Comparison of ENCODE assay signal across 8 cellular contexts in genomic region chr2:222753251-222753824, GRCh38.
DNase-seq lines count a peak whose midpoint lies in the region; ATAC-seq, FAIRE-seq and TF ChIP-seq lines count a peak whose summit lies in the region.
"Had no signal": no experiment of that assay in that cellular context is flagged by ENCODE, and none has a peak within 500 bp of the region (broad histone marks: within the 10 kb centered on the region; RNA-seq: fewer than 3 reads in every experiment).

No MANE protein-coding gene starts in this region.

- H3K4me3 ChIP-seq in adipocyte (ENCODE audit: low read length) (no peak overlapping the region), upper lobe of right lung (no peak overlapping the region)

- H3K36me3 ChIP-seq in adipocyte (ENCODE audit: control insufficient read depth, insufficient read depth, low read length, severe bottlenecking) (no peaks in the 10 kb centered on the region), upper lobe of right lung (no peaks in the 10 kb centered on the region)

- H3K9ac ChIP-seq in adipocyte (ENCODE audit: low read length): no peak overlapping the region

- H3K27me3 ChIP-seq in adipocyte (replicated peaks; ENCODE audit: control insufficient read depth, insufficient read depth, low read length) (no peaks in the 10 kb centered on the region), upper lobe of right lung (no peaks in the 10 kb centered on the region)

- intact Hi-C loops in upper lobe of right lung (cut with DNase I): no loop called here

- DNase-seq in NCI-H187 treated with DMSO at 0.1 percent for 48 hours (lab: John Stamatoyannopoulos, UW): peak; percentile 18
- DNase-seq in adipocyte (ENCODE audit: low read depth): peak; percentile 81
- peak; percentile 37 for DNase-seq in iris pigment epithelial cell (ENCODE audit: low read depth)
- no peak for DNase-seq in upper lobe of right lung
- no peak for DNase-seq in GM19239 (ENCODE audit: insufficient read length, low spot score)
- no peak for DNase-seq in activated CD4-positive, alpha-beta memory T cell treated with anti-CD3 and anti-CD28 coated beads, Interleukin-2, amount 10 ng/mL, durations not matched to agents 7 days and 5 days
- DNase-seq in NK-92 treated with Interleukin-12 subunit alpha and Interleukin-12 subunit beta, amount 100 ng/mL, for 24 hours (lab: John Stamatoyannopoulos, UW): no peak
- DNase-seq: stimulated activated CD4-positive, alpha-beta T cell treated with anti-CD3 and anti-CD28 coated beads, Interleukin-2, amount 100 ng/mL, for 48 hours had no signal

- POLR2A ChIA-PET in activated CD4-positive, alpha-beta memory T cell treated with anti-CD3 and anti-CD28 coated beads, Interleukin-2, amount 10 ng/mL, durations not matched to agents 7 days and 5 days (lab: Charles Lee): interaction anchor here (0.7 kb wide), 1 partner anchor 60 kb away, joined by 3 read pairs; no protein-coding TSS in a partner anchor

- H3K27me3 Mint-ChIP-seq in activated CD4-positive, alpha-beta memory T cell treated with anti-CD3 and anti-CD28 coated beads, Interleukin-2, amount 10 ng/mL, durations not matched to agents 7 days and 5 days: peaks cover 9% of the 10 kb centered on the region

- FAIRE-seq in GM19239 (lab: Jason Lieb, UNC): no peak

- no peak overlapping the region for H3K27ac Mint-ChIP-seq in activated CD4-positive, alpha-beta memory T cell treated with anti-CD3 and anti-CD28 coated beads, Interleukin-2, amount 10 ng/mL, durations not matched to agents 7 days and 5 days

- H3K36me3 Mint-ChIP-seq in activated CD4-positive, alpha-beta memory T cell treated with anti-CD3 and anti-CD28 coated beads, Interleukin-2, amount 10 ng/mL, durations not matched to agents 7 days and 5 days (ENCODE audit: low read depth): no peaks in the 10 kb centered on the region

- no peak for TF ChIP-seq CTCF in upper lobe of right lung (IDR thresholded peaks at IDR 0.05)

- peak; percentile 31 for ATAC-seq in upper lobe of right lung

- no peak overlapping the region for H3K27ac ChIP-seq in upper lobe of right lung

- H3K9me3 Mint-ChIP-seq in activated CD4-positive, alpha-beta memory T cell treated with anti-CD3 and anti-CD28 coated beads, Interleukin-2, amount 10 ng/mL, durations not matched to agents 7 days and 5 days: no peaks in the 10 kb centered on the region

- CTCF ChIA-PET in activated CD4-positive, alpha-beta memory T cell treated with anti-CD3 and anti-CD28 coated beads, Interleukin-2, amount 10 ng/mL, durations not matched to agents 7 days and 5 days (lab: Charles Lee): interaction anchor here (0.6 kb wide), 1 partner anchor 175 kb away, joined by 3 read pairs; no protein-coding TSS in a partner anchor

- H3K4me1 Mint-ChIP-seq in activated CD4-positive, alpha-beta memory T cell treated with anti-CD3 and anti-CD28 coated beads, Interleukin-2, amount 10 ng/mL, durations not matched to agents 7 days and 5 days: peaks cover 10% of the 10 kb centered on the region

- no peaks in the 10 kb centered on the region for H3K9me3 ChIP-seq in adipocyte (ENCODE audit: control insufficient read depth, low read length)
- no peaks in the 10 kb centered on the region for H3K9me3 ChIP-seq in upper lobe of right lung

- H3K4me1 ChIP-seq in adipocyte (ENCODE audit: control insufficient read depth, insufficient read depth, low read length) (peaks cover 25% of the 10 kb centered on the region), upper lobe of right lung (no peaks in the 10 kb centered on the region)

- no peak overlapping the region for H3K4me3 Mint-ChIP-seq in activated CD4-positive, alpha-beta memory T cell treated with anti-CD3 and anti-CD28 coated beads, Interleukin-2, amount 10 ng/mL, durations not matched to agents 7 days and 5 days

Comparison
In these comparisons a context has a peak if more than half of its experiments do, and no peak if none do; other contexts are left out.
1. DNase-seq: peak in NCI-H187 treated with DMSO at 0.1 percent for 48 hours (single experiment), adipocyte (single experiment) and iris pigment epithelial cell (single experiment); none in upper lobe of right lung (single experiment), GM19239 (single experiment), activated CD4-positive, alpha-beta memory T cell treated with anti-CD3 and anti-CD28 coated beads, Interleukin-2, amount 10 ng/mL, durations not matched to agents 7 days and 5 days (single experiment) and NK-92 treated with Interleukin-12 subunit alpha and Interleukin-12 subunit beta, amount 100 ng/mL, for 24 hours (single experiment).